Comparison of ENCODE assay signal across 19 cellular contexts in the genomic region with DNA sequence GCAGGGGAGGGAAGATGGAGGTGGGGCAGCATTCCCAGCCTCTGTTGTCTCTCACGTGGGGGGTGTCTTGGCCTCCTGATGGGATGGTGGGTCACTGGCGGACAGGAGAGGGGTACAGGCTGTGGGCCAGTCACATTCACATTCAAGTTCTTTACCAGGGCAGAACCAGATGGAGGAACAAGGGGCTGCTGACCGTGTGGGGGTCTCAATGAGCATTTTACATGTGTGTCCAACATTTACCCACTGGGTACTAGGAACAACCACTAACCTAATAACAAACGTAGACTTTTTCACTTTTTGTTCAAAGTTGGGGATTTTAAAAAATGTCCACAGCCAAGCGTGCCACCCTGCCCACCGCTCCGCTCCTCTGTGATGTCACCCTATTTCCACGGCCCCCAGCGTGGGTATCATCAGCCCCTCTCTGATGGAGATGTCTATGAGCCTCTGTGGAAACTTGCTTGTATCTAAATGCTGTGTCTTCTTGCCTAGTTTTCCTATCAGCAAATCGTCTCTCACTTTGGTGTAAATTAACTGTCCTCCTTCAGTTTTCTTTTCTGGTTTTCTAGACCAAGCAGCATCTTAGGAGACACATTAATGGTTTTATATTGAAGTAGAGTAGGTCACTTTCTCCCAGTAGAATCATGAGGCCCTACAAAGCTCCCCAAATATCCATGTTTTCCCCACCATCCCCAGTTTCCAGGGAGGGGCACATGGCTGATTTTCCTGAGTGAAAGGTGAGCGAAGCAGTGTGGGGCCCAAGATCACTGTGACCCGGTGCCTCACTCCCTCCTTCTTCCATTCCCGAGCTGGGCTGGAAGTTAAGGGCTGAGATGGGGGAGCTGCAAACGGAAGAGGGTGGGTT.
DNase-seq lines count a peak whose midpoint lies in the region; ATAC-seq and TF ChIP-seq lines count a peak whose summit lies in the region.
"Had no signal": no experiment of that assay in that cellular context is flagged by ENCODE, and none has a peak within 500 bp of the region (broad histone marks: within the 10 kb centered on the region; RNA-seq: fewer than 3 reads in every experiment).

No MANE protein-coding gene starts in this region.

- TF ChIP-seq POLR2A in esophagus muscularis mucosa (IDR thresholded peaks at IDR 0.05; ENCODE audit: low read depth) (no peak), spleen (IDR thresholded peaks at IDR 0.05) (no peak)

- H3K4me3 ChIP-seq in H7 (ENCODE audit: insufficient read depth, low read depth, low read length) = no peak overlapping the region
- H3K4me3 ChIP-seq in esophagus muscularis mucosa = no peak overlapping the region
- no peak overlapping the region for H3K4me3 ChIP-seq in spleen
- H3K4me3 ChIP-seq: MG63 had no signal

- TF ChIP-seq CTCF in esophagus muscularis mucosa (IDR thresholded peaks at IDR 0.05) (no peak), spleen (IDR thresholded peaks at IDR 0.05 in 8 of 11, conservative IDR thresholded peaks at IDR 0.05 in 3 of 11) (no peak)

- H3K9me3 ChIP-seq in esophagus muscularis mucosa (peaks cover 0 to 12% (median 4%) of the 10 kb centered on the region in 4 donors), spleen (peaks cover 0 to 10% (median 2%) of the 10 kb centered on the region in 8 donors)
- H3K9me3 ChIP-seq: MG63 had no signal

- no peak for TF ChIP-seq EP300 in esophagus muscularis mucosa (IDR thresholded peaks at IDR 0.05)

- intact Hi-C loops in esophagus muscularis mucosa (cut with DNase I) = no loop called here
- intact Hi-C loops in spleen (cut with DNase I; ENCODE audit: low total_unique reads) = no loop called here

- H3K27me3 ChIP-seq in H7 (ENCODE audit: control insufficient read depth, insufficient read depth, low read length) (no peaks in the 10 kb centered on the region), esophagus muscularis mucosa (peaks cover 0 to 63% (median 0%) of the 10 kb centered on the region in 4 donors), spleen (replicated peaks in 1 of 7) (peaks cover 0 to 47% (median 0%) of the 10 kb centered on the region in 7 donors)
- H3K27me3 ChIP-seq: MG63 had no signal

- no peak for ATAC-seq in activated CD4-positive, CD25-positive, alpha-beta regulatory T cell treated with anti-CD3 and anti-CD28 coated beads, Interleukin-2, amount 50 U/mL, for 24 hours
- ATAC-seq: PC-3 had no signal

- H3K4me1 ChIP-seq in esophagus muscularis mucosa (no peaks in the 10 kb centered on the region), spleen (no peaks in the 10 kb centered on the region)

- WGBS in esophagus muscularis mucosa = 83% methylated on average over 14 of the region's 14 CpGs
- WGBS in spleen, 5 donors = 74 to 87% (median 80%) methylated on average over 14 of the region's 14 CpGs

- peak; percentile 17 for DNase-seq in activated CD4-positive, CD25-positive, alpha-beta regulatory T cell treated with anti-CD3 and anti-CD28 coated beads, Interleukin-2, amount 50 U/mL, for 72 hours
- DNase-seq in H7 (peak; percentile 12), esophagus muscularis mucosa (ENCODE audit: extremely low spot score) (peak; percentile 80), spleen (peak; percentile 22), NCI-H526 treated with DMSO at 0.1 percent for 48 hours (lab: John Stamatoyannopoulos, UW) (no peak)
- no peak for DNase-seq in stimulated activated CD4-positive, alpha-beta T cell treated with anti-CD3 and anti-CD28 coated beads, Interleukin-2, amount 100 ng/mL, for 48 hours
- no peak for DNase-seq in activated T-cell treated with anti-CD3 and anti-CD28 coated beads, Interleukin-2, amount 50 U/mL, for 48 hours
- DNase-seq: DND-41, IMR-90, Karpas-422, MG63, NCI-H1092, NCI-H146, NCI-H2081, NCI-H510A, NCI-H82, PC-3 had no signal

- H3K27ac ChIP-seq in esophagus muscularis mucosa (replicated peaks in 1 of 4) = no peak overlapping the region
- no peak overlapping the region for H3K27ac ChIP-seq in spleen
- H3K27ac ChIP-seq: 22Rv1 had no signal

- H3K36me3 ChIP-seq in H7 (replicated peaks; ENCODE audit: control insufficient read depth, insufficient read depth, low read length) = no peaks in the 10 kb centered on the region
- no peaks in the 10 kb centered on the region for H3K36me3 ChIP-seq in esophagus muscularis mucosa
- H3K36me3 ChIP-seq in spleen = no peaks in the 10 kb centered on the region
- H3K36me3 ChIP-seq: MG63 had no signal

Comparison
In these comparisons a context has a peak if more than half of its experiments do, and no peak if none do; other contexts are left out.
1. DNase-seq: peak in activated CD4-positive, CD25-positive, alpha-beta regulatory T cell treated with anti-CD3 and anti-CD28 coated beads, Interleukin-2, amount 50 U/mL, for 72 hours (single experiment), H7 (single experiment), esophagus muscularis mucosa (single experiment) and spleen (single experiment); none in stimulated activated CD4-positive, alpha-beta T cell treated with anti-CD3 and anti-CD28 coated beads, Interleukin-2, amount 100 ng/mL, for 48 hours (0 of 2), activated T-cell treated with anti-CD3 and anti-CD28 coated beads, Interleukin-2, amount 50 U/mL, for 48 hours (0 of 2) and NCI-H526 treated with DMSO at 0.1 percent for 48 hours (single experiment).